Comparison of ENCODE assay signal across 1 cellular context in the genomic region with DNA sequence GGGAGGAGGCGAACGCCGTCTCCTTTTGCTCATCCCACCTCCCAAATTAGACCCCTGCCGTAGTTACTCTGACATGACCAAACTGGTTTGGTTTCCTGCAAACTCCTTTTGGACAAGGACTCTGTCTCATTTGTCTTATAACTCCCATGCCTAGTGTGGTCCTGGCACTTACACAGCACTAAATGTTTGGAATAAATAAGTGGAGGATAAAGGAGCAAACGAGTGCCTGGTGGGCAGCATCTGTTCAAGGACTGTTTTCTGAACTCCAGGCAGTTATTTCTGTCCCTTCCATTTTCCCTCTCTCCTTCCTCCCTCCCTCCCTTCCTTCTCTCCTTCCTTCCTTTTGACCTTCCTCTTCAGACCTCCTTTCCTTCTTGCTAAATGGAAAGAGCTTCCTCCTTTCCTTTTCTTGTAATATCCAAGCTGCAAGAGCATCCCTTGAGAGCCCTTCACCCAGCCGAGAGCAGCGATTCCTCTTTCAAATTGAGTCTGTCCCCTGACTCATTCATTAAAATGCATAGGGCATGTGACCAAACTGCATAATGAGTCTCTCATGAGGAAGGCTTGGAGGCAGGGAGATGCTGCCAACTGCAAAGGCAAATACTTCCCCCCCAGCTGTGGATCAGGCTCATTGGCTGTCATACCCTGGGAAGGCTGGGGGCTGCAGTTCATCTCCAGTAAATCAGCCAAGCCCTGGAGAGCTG.
TF ChIP-seq lines count a peak whose summit lies in the region.

No MANE protein-coding gene starts in this region.

TF ChIP-seq in GM12878, 131 proteins besides CTCF, POLR2A, EP300 and RAD21 (continued from another document):
- TF ChIP-seq PAX5 (IDR thresholded peaks at IDR 0.05; ENCODE audit: borderline replicate concordance, low read depth, low read length), result no peak
- no peak for TF ChIP-seq CHD2 (IDR thresholded peaks at IDR 0.05; ENCODE audit: borderline replicate concordance, low read depth, low read length)
